In genomic region chr3:115659253-115659652, GRCh38 we compare ENCODE assay signal across 9 cellular contexts. TPM values are rescaled to one million over a fixed set of nuclear protein-coding genes. Genes with fewer than 3 reads are reported as not detected.
DNase-seq lines count a peak whose midpoint lies in the region; ATAC-seq lines count a peak whose summit lies in the region.
"Had no signal": no experiment of that assay in that cellular context is flagged by ENCODE, and none has a peak within 500 bp of the region (broad histone marks: within the 10 kb centered on the region; RNA-seq: fewer than 3 reads in every experiment).

No MANE protein-coding gene starts in this region.

- H3K4me3 Mint-ChIP-seq in activated naive CD8-positive, alpha-beta T cell treated with anti-CD3 and anti-CD28 coated beads for 36 hours: peak overlapping the region; percentile 98

- peak overlapping the region; percentile 100 for H3K27ac Mint-ChIP-seq in activated naive CD8-positive, alpha-beta T cell treated with anti-CD3 and anti-CD28 coated beads for 36 hours

- H3K4me1 ChIP-seq in mucosa of rectum (ENCODE audit: control insufficient read depth in 2 of 2, insufficient read depth in 2 of 2, low read length in 2 of 2): peaks cover 6 to 8% of the 10 kb centered on the region in 2 donors

- no peaks in the 10 kb centered on the region for H3K9me3 ChIP-seq in mucosa of rectum (ENCODE audit: control insufficient read depth in 2 of 2, low read length in 2 of 2)

- peak overlapping the region in 1 of 2 donors; percentile 80 for H3K9ac ChIP-seq in mucosa of rectum (ENCODE audit: low read depth in 1 of 2, low read length in 2 of 2)

- H3K36me3 Mint-ChIP-seq in activated naive CD8-positive, alpha-beta T cell treated with anti-CD3 and anti-CD28 coated beads for 36 hours: peaks cover 3% of the 10 kb centered on the region

- no peaks in the 10 kb centered on the region for H3K27me3 Mint-ChIP-seq in activated naive CD8-positive, alpha-beta T cell treated with anti-CD3 and anti-CD28 coated beads for 36 hours

- ATAC-seq in HG02884 (IDR thresholded peaks at IDR 0.05; ENCODE audit: unreplicated experiment): peak; percentile 30
- ATAC-seq in HG03280 (IDR thresholded peaks at IDR 0.05; ENCODE audit: unreplicated experiment): no peak

- H3K27me3 ChIP-seq in mucosa of rectum (ENCODE audit: control insufficient read depth in 2 of 2, insufficient read depth in 2 of 2, low read length in 2 of 2): no peaks in the 10 kb centered on the region

- H3K4me1 Mint-ChIP-seq in activated naive CD8-positive, alpha-beta T cell treated with anti-CD3 and anti-CD28 coated beads for 36 hours: peaks cover 72% of the 10 kb centered on the region

- peaks cover 3% of the 10 kb centered on the region for H3K9me3 Mint-ChIP-seq in activated naive CD8-positive, alpha-beta T cell treated with anti-CD3 and anti-CD28 coated beads for 36 hours

- H3K36me3 ChIP-seq in mucosa of rectum (ENCODE audit: control insufficient read depth in 2 of 2, insufficient read depth in 2 of 2, low read length in 2 of 2): no peaks in the 10 kb centered on the region

- DNase-seq in NCI-H82 (lab: John Stamatoyannopoulos, UW) (peak; percentile 43), NCI-H82 treated with DMSO at 0.1 percent for 48 hours (lab: John Stamatoyannopoulos, UW; ENCODE audit: unreplicated experiment) (no peak), NCI-H1694 treated with DMSO at 0.1 percent for 48 hours (lab: John Stamatoyannopoulos, UW) (no peak)
- DNase-seq in activated naive CD8-positive, alpha-beta T cell treated with anti-CD3 and anti-CD28 coated beads for 36 hours: no peak
- DNase-seq in stimulated activated CD4-positive, alpha-beta T cell treated with anti-CD3 and anti-CD28 coated beads, Interleukin-4, amount 100 ng/mL, for 1 hour: no peak

- peak overlapping the region; percentile 83 to 85 for H3K27ac ChIP-seq in mucosa of rectum (ENCODE audit: low read depth in 2 of 2, low read length in 2 of 2)
- H3K27ac ChIP-seq: C4-2B had no signal

- peak overlapping the region; percentile 75 to 77 for H3K4me3 ChIP-seq in mucosa of rectum (ENCODE audit: low read length in 2 of 2)

RNA-seq across cellular contexts. Expression of gene GAP43, which starts 35.9 kb away (rescaled TPM):
- total RNA-seq in activated naive CD8-positive, alpha-beta T cell treated with anti-CD3 and anti-CD28 coated beads for 36 hours: under 1 TPM in 1 of 2 experiments, not detected in 1; 0.16 TPM
